Comparison of ENCODE assay signal across 1 cellular context in the genomic region with DNA sequence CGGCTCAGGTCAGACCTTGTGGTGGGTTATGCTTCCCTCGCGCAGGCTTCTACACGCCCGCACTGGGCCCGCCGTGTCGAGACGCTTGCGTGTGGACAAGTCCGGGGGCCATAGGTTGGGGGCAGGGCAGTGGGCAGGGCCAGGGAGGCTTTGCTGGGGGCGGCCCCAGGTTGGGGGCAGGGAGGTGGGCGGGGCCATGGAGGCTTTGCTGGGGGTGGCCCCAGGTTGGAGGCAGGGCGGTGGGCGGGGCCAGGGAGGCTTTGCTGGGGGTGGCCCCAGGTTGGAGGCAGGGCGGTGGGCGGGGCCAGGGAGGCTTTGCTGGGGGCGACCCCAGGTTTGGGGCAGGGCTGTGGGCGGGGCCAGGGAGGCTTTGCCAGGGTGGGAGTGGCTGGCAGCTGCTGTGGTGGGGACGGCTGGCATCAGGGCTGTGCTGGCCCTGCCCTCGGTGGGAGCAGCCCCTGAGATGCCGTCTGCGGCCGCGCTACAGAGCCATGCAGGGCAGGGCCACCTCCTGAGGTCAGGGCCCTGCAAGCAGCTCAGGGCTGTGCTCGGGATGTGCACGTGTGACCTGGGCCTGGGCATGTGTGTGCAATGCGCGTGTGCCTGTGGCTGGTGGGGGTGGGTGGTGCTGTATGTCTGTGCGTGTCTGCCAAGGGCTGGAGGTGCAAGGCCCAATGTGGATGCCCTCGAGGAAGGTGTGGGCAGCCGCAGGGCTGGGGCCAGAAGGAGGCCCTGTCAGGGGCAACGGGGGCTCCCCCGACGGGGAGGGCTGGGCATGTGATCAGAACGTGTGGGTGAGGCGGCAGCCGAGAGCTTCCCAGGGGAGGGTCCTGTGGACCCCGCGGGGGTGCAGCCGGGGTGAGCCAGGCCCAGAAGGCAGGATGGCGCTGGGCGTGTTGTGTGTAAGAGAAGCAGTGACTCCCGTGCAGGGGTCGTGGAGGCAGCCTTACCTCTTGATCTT.
TF ChIP-seq lines count a peak whose summit lies in the region.

No MANE protein-coding gene starts in this region.

TF ChIP-seq in H1, 55 proteins besides CTCF, POLR2A, EP300 and RAD21:
- TF ChIP-seq JUND (IDR thresholded peaks at IDR 0.05; ENCODE audit: low read length) = no peak
- no peak for TF ChIP-seq BCL11A (IDR thresholded peaks at IDR 0.05; ENCODE audit: low read depth in 2 of 2, low read length in 2 of 2)
- TF ChIP-seq NANOG (IDR thresholded peaks at IDR 0.05; ENCODE audit: insufficient read depth, low read depth, low read length, poor library complexity, severe bottlenecking) = no peak
- TF ChIP-seq KDM4A (IDR thresholded peaks at IDR 0.05; ENCODE audit: low read depth, low read length, severe bottlenecking) = no peak
- TF ChIP-seq RNF2 (IDR thresholded peaks at IDR 0.05; ENCODE audit: borderline replicate concordance, low read depth, low read length, missing control alignments, poor library complexity, severe bottlenecking) = no peak
- TF ChIP-seq KDM1A (IDR thresholded peaks at IDR 0.05; ENCODE audit: borderline replicate concordance, low read length) = no peak
- no peak for TF ChIP-seq SIRT6 (IDR thresholded peaks at IDR 0.05; ENCODE audit: low read length)
- no peak for TF ChIP-seq GABPA (IDR thresholded peaks at IDR 0.05; ENCODE audit: borderline replicate concordance, insufficient read depth, low read length)
- TF ChIP-seq JUN (IDR thresholded peaks at IDR 0.05; ENCODE audit: low read depth, low read length) = no peak
- TF ChIP-seq SIN3A (conservative IDR thresholded peaks at IDR 0.05 in 1 of 2, IDR thresholded peaks at IDR 0.05 in 1 of 2; ENCODE audit: low read depth in 1 of 2, low read length in 2 of 2) = no peak
- TF ChIP-seq TBP (IDR thresholded peaks at IDR 0.05; ENCODE audit: low read depth, low read length) = no peak
- no peak for TF ChIP-seq RFX5 (IDR thresholded peaks at IDR 0.05; ENCODE audit: borderline replicate concordance, low read depth, low read length)
